Comparison of ENCODE assay signal across 10 cellular contexts in genomic region chr12:64737539-64737938, GRCh38. TPM values are rescaled to one million over a fixed set of nuclear protein-coding genes. Genes with fewer than 3 reads are reported as not detected.
DNase-seq lines count a peak whose midpoint lies in the region; ATAC-seq lines count a peak whose summit lies in the region.
"Had no signal": no experiment of that assay in that cellular context is flagged by ENCODE, and none has a peak within 500 bp of the region (broad histone marks: within the 10 kb centered on the region; RNA-seq: fewer than 3 reads in every experiment).

No MANE protein-coding gene starts in this region.

- H3K36me3 Mint-ChIP-seq in activated CD4-positive, alpha-beta T cell treated with anti-CD3 and anti-CD28 coated beads for 36 hours (ENCODE audit: low read depth) = peaks cover 56% of the 10 kb centered on the region
- peaks cover 5 to 97% (median 64%) of the 10 kb centered on the region in 3 donors for H3K36me3 Mint-ChIP-seq in naive thymus-derived CD8-positive, alpha-beta T cell

- peaks cover 16% of the 10 kb centered on the region for H3K4me1 Mint-ChIP-seq in activated CD4-positive, alpha-beta T cell treated with anti-CD3 and anti-CD28 coated beads for 36 hours
- H3K4me1 Mint-ChIP-seq in naive thymus-derived CD8-positive, alpha-beta T cell = peaks cover 5 to 7% (median 6%) of the 10 kb centered on the region in 4 donors

- peak; percentile 89 for ATAC-seq in activated CD4-positive, alpha-beta T cell treated with anti-CD3 and anti-CD28 coated beads for 36 hours
- ATAC-seq in naive thymus-derived CD8-positive, alpha-beta T cell = peak in 1 of 2 donors; percentile 40
- no peak for ATAC-seq in HG03095 (IDR thresholded peaks at IDR 0.05; ENCODE audit: unreplicated experiment)
- ATAC-seq: left colon, pancreas had no signal

- intact Hi-C loops in activated CD4-positive, alpha-beta T cell treated with anti-CD3 and anti-CD28 coated beads for 36 hours (cut with DNase I, micrococcal nuclease) = no loop called here

- H3K27ac Mint-ChIP-seq in activated CD4-positive, alpha-beta T cell treated with anti-CD3 and anti-CD28 coated beads for 36 hours = peak overlapping the region; percentile 79
- peak overlapping the region in 8 of 10 donors; percentile 9 to 77 (median 27) for H3K27ac Mint-ChIP-seq in naive thymus-derived CD8-positive, alpha-beta T cell

- H3K27me3 Mint-ChIP-seq in activated CD4-positive, alpha-beta T cell treated with anti-CD3 and anti-CD28 coated beads for 36 hours = no peaks in the 10 kb centered on the region
- no peaks in the 10 kb centered on the region for H3K27me3 Mint-ChIP-seq in naive thymus-derived CD8-positive, alpha-beta T cell

- H3K9me3 Mint-ChIP-seq in activated CD4-positive, alpha-beta T cell treated with anti-CD3 and anti-CD28 coated beads for 36 hours (ENCODE audit: low read depth) = no peaks in the 10 kb centered on the region
- no peaks in the 10 kb centered on the region for H3K9me3 Mint-ChIP-seq in naive thymus-derived CD8-positive, alpha-beta T cell

- H3K4me3 Mint-ChIP-seq in activated CD4-positive, alpha-beta T cell treated with anti-CD3 and anti-CD28 coated beads for 36 hours = no peak overlapping the region
- no peak overlapping the region for H3K4me3 Mint-ChIP-seq in naive thymus-derived CD8-positive, alpha-beta T cell

- POLR2A ChIA-PET in activated CD4-positive, alpha-beta T cell treated with anti-CD3 and anti-CD28 coated beads for 36 hours (lab: Charles Lee) = no interaction called here
- POLR2A ChIA-PET in naive thymus-derived CD8-positive, alpha-beta T cell (lab: Charles Lee) = no interaction called here

- CTCF ChIA-PET in activated CD4-positive, alpha-beta T cell treated with anti-CD3 and anti-CD28 coated beads for 36 hours (lab: Charles Lee) = interaction anchor here (0.5 to 1.0 kb wide), 2 partner anchors 15 to 41 kb away, joined by 3 read pairs; no protein-coding TSS in a partner anchor

- DNase-seq in activated CD4-positive, alpha-beta T cell treated with anti-CD3 and anti-CD28 coated beads for 36 hours = peak; percentile 65
- no peak for DNase-seq in activated CD4-positive, alpha-beta T cell treated with anti-CD3 and anti-CD28 coated beads for 1 hour
- DNase-seq in NCI-H69 (lab: John Stamatoyannopoulos, UW) = peak; percentile 63
- peak; percentile 16 for DNase-seq in activated T-helper 9 cell treated with anti-CD3 and anti-CD28 coated beads, Interleukin-2, amount 50 U/mL, for 16 hours (ENCODE audit: low read depth)
- no peak for DNase-seq in naive thymus-derived CD8-positive, alpha-beta T cell
- no peak for DNase-seq in HCEC 1CT
- no peak for DNase-seq in AG08396 (ENCODE audit: low spot score)
- DNase-seq: left colon, pancreas had no signal

RNA-seq across cellular contexts. Expression of gene GNS, which starts 21.7 kb away (rescaled TPM):
- 10 to 100 TPM; 19.9 to 21.9 TPM for total RNA-seq in activated CD4-positive, alpha-beta T cell treated with anti-CD3 and anti-CD28 coated beads for 36 hours
- total RNA-seq in naive thymus-derived CD8-positive, alpha-beta T cell = 10 to 100 TPM; 30.1 to 30.2 TPM
- polyA plus RNA-seq in naive thymus-derived CD8-positive, alpha-beta T cell = 10 to 100 TPM; 36.3 to 39.8 (median 38.0) TPM

Comparison
In these comparisons a context has a peak if more than half of its experiments do, and no peak if none do; other contexts are left out.
1. DNase-seq: peak in activated CD4-positive, alpha-beta T cell treated with anti-CD3 and anti-CD28 coated beads for 36 hours (single experiment), NCI-H69 (single experiment) and activated T-helper 9 cell treated with anti-CD3 and anti-CD28 coated beads, Interleukin-2, amount 50 U/mL, for 16 hours (single experiment); none in activated CD4-positive, alpha-beta T cell treated with anti-CD3 and anti-CD28 coated beads for 1 hour (single experiment), naive thymus-derived CD8-positive, alpha-beta T cell (0 of 10), HCEC 1CT (single experiment) and AG08396 (single experiment).